Comparison of ENCODE assay signal across 1 cellular context in genomic region chr11:747176-748006, GRCh38.
A peak's percentile ranks its signal among the peaks of the same experiment; 100 is the strongest.
TF ChIP-seq lines count a peak whose summit lies in the region.

Gene TALDO1, plus strand, starts transcription at chr11:747464. Its CDS starts 18 bp downstream, at chr11:747482.

TF ChIP-seq in K562, 482 proteins besides CTCF, POLR2A, EP300 and RAD21 (continued from another document and continues in another):
- no peak for TF ChIP-seq NR0B1 (IDR thresholded peaks at IDR 0.05; ENCODE audit: partially characterized antibody)
- TF ChIP-seq, protein P1, sequence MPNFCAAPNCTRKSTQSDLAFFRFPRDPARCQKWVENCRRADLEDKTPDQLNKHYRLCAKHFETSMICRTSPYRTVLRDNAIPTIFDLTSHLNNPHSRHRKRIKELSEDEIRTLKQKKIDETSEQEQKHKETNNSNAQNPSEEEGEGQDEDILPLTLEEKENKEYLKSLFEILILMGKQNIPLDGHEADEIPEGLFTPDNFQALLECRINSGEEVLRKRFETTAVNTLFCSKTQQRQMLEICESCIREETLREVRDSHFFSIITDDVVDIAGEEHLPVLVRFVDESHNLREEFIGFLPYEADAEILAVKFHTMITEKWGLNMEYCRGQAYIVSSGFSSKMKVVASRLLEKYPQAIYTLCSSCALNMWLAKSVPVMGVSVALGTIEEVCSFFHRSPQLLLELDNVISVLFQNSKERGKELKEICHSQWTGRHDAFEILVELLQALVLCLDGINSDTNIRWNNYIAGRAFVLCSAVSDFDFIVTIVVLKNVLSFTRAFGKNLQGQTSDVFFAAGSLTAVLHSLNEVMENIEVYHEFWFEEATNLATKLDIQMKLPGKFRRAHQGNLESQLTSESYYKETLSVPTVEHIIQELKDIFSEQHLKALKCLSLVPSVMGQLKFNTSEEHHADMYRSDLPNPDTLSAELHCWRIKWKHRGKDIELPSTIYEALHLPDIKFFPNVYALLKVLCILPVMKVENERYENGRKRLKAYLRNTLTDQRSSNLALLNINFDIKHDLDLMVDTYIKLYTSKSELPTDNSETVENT (CRISPR knock-in tag; IDR thresholded peaks at IDR 0.05) = peak; percentile 40; the same call in 1 of the 2 replicates
- peak; percentile 83 for TF ChIP-seq SUPT5H (IDR thresholded peaks at IDR 0.05)
- peak; percentile 26; the same call in 1 of the 2 replicates for TF ChIP-seq CEBPG (CRISPR knock-in tag; IDR thresholded peaks at IDR 0.05)
- no peak for TF ChIP-seq CEBPG (tag; conservative IDR thresholded peaks at IDR 0.05 in 1 of 2, IDR thresholded peaks at IDR 0.05 in 1 of 2)
- TF ChIP-seq THRAP3 (IDR thresholded peaks at IDR 0.05; ENCODE audit: borderline replicate concordance) = no peak
- peak; percentile 19; the same call in 1 of the 2 replicates for TF ChIP-seq ZBTB33 (CRISPR knock-in tag; IDR thresholded peaks at IDR 0.05)
- TF ChIP-seq CHD1 (IDR thresholded peaks at IDR 0.05; ENCODE audit: low read length) = peak; percentile 68
- TF ChIP-seq CGGBP1 (CRISPR knock-in tag; IDR thresholded peaks at IDR 0.05) = peak; percentile 70; the same call in 1 of the 2 replicates
- TF ChIP-seq, protein P2, sequence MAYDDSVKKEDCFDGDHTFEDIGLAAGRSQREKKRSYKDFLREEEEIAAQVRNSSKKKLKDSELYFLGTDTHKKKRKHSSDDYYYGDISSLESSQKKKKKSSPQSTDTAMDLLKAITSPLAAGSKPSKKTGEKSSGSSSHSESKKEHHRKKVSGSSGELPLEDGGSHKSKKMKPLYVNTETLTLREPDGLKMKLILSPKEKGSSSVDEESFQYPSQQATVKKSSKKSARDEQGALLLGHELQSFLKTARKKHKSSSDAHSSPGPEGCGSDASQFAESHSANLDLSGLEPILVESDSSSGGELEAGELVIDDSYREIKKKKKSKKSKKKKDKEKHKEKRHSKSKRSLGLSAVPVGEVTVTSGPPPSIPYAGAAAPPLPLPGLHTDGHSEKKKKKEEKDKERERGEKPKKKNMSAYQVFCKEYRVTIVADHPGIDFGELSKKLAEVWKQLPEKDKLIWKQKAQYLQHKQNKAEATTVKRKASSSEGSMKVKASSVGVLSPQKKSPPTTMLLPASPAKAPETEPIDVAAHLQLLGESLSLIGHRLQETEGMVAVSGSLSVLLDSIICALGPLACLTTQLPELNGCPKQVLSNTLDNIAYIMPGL (CRISPR knock-in tag; IDR thresholded peaks at IDR 0.05) = peak; percentile 64; the same call in 1 of the 2 replicates
- no peak for TF ChIP-seq CHD2 (IDR thresholded peaks at IDR 0.05; ENCODE audit: low read depth, low read length)
- TF ChIP-seq, protein P3, sequence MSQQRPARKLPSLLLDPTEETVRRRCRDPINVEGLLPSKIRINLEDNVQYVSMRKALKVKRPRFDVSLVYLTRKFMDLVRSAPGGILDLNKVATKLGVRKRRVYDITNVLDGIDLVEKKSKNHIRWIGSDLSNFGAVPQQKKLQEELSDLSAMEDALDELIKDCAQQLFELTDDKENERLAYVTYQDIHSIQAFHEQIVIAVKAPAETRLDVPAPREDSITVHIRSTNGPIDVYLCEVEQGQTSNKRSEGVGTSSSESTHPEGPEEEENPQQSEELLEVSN (IDR thresholded peaks at IDR 0.05; ENCODE audit: borderline replicate concordance in 1 of 2, extremely low read depth in 1 of 2, insufficient read depth in 1 of 2, insufficient read length in 1 of 2, low read depth in 1 of 2, low read length in 1 of 2, poor library complexity in 1 of 2, severe bottlenecking in 1 of 2) = peak; percentile 88 to 96
- 0 out of 2 replicates have a peak, but pooled peaks have one; percentile 57 for TF ChIP-seq CREM (IDR thresholded peaks at IDR 0.05; ENCODE audit: low read depth)
- peak; percentile 76; the same call in 1 of the 2 replicates for TF ChIP-seq SIN3B (IDR thresholded peaks at IDR 0.05; ENCODE audit: low read depth)
- TF ChIP-seq CXXC5 (CRISPR knock-in tag; IDR thresholded peaks at IDR 0.05) = peak; percentile 80
- TF ChIP-seq NR2C2 (CRISPR knock-in tag; IDR thresholded peaks at IDR 0.05) = peak; percentile 41; the same call in 1 of the 2 replicates
- TF ChIP-seq NR2C2 (tag; IDR thresholded peaks at IDR 0.05) = no peak
- peak; percentile 15; the same call in 1 of the 2 replicates for TF ChIP-seq ZNF263 (CRISPR knock-in tag; IDR thresholded peaks at IDR 0.05; ENCODE audit: borderline replicate concordance)
- TF ChIP-seq PHF8 (IDR thresholded peaks at IDR 0.05; ENCODE audit: borderline replicate concordance, low read length) = peak; percentile 72; the same call in 1 of the 2 replicates
- TF ChIP-seq FOXK1 (CRISPR knock-in tag; IDR thresholded peaks at IDR 0.05; ENCODE audit: borderline replicate concordance) = no peak
- TF ChIP-seq L3MBTL2 (IDR thresholded peaks at IDR 0.05) = peak; percentile 80
- peak; percentile 63; the same call in 1 of the 2 replicates for TF ChIP-seq ATF7 (IDR thresholded peaks at IDR 0.05)
- no peak for TF ChIP-seq RUNX1 (IDR thresholded peaks at IDR 0.05; ENCODE audit: low read depth)
- no peak for TF ChIP-seq PTTG1 (tag; IDR thresholded peaks at IDR 0.05; ENCODE audit: low read depth)
- TF ChIP-seq NFATC3 (IDR thresholded peaks at IDR 0.05) = no peak
- no peak for TF ChIP-seq FOXA3 (CRISPR knock-in tag; conservative IDR thresholded peaks at IDR 0.05 in 1 of 2, IDR thresholded peaks at IDR 0.05 in 1 of 2)
- peak; percentile 92 for TF ChIP-seq BRD4 (IDR thresholded peaks at IDR 0.05)
- TF ChIP-seq ZZZ3 (IDR thresholded peaks at IDR 0.05) = no peak
- no peak for TF ChIP-seq PREB (CRISPR knock-in tag; IDR thresholded peaks at IDR 0.05)
- TF ChIP-seq CTCFL (IDR thresholded peaks at IDR 0.05; ENCODE audit: borderline replicate concordance, insufficient read depth, low read depth, low read length, poor library complexity, severe bottlenecking) = peak; percentile 83
- TF ChIP-seq ZBTB7A (IDR thresholded peaks at IDR 0.05; ENCODE audit: borderline replicate concordance, control insufficient read depth, low read depth, low read length) = peak; percentile 84; the same call in 1 of the 2 replicates
- TF ChIP-seq MAZ (CRISPR knock-in tag; conservative IDR thresholded peaks at IDR 0.05 in 1 of 2, IDR thresholded peaks at IDR 0.05 in 1 of 2) = peak; percentile 39 to 60; a peak in 3 of 4 replicates
- peak; percentile 88 to 90 for TF ChIP-seq NRF1 (conservative IDR thresholded peaks at IDR 0.05 in 1 of 2, IDR thresholded peaks at IDR 0.05 in 1 of 2)
- TF ChIP-seq ETV5 (CRISPR knock-in tag; IDR thresholded peaks at IDR 0.05; ENCODE audit: low read depth) = no peak; the same call in 1 of the 2 replicates
- peak; percentile 90 for TF ChIP-seq RBBP5 (IDR thresholded peaks at IDR 0.05; ENCODE audit: borderline replicate concordance, insufficient read depth, low read length, poor library complexity, severe bottlenecking)
- TF ChIP-seq FOXP1 (CRISPR knock-in tag; IDR thresholded peaks at IDR 0.05) = peak; percentile 62; the same call in 1 of the 2 replicates
- no peak for TF ChIP-seq HEY1 (CRISPR knock-in tag; IDR thresholded peaks at IDR 0.05; ENCODE audit: borderline replicate concordance)
- no peak for TF ChIP-seq GABPB1 (CRISPR knock-in tag; IDR thresholded peaks at IDR 0.05)
- TF ChIP-seq NELFE (IDR thresholded peaks at IDR 0.05; ENCODE audit: insufficient read depth, insufficient read length) = no peak
- TF ChIP-seq GATA2 (CRISPR knock-in tag; IDR thresholded peaks at IDR 0.05) = no peak
- TF ChIP-seq MCM5 (IDR thresholded peaks at IDR 0.05; ENCODE audit: low read depth) = no peak
- no peak for TF ChIP-seq KHSRP (IDR thresholded peaks at IDR 0.05)
- TF ChIP-seq, protein P4, sequence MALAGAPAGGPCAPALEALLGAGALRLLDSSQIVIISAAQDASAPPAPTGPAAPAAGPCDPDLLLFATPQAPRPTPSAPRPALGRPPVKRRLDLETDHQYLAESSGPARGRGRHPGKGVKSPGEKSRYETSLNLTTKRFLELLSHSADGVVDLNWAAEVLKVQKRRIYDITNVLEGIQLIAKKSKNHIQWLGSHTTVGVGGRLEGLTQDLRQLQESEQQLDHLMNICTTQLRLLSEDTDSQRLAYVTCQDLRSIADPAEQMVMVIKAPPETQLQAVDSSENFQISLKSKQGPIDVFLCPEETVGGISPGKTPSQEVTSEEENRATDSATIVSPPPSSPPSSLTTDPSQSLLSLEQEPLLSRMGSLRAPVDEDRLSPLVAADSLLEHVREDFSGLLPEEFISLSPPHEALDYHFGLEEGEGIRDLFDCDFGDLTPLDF (CRISPR knock-in tag; IDR thresholded peaks at IDR 0.05) = peak; percentile 29; the same call in 1 of the 2 replicates
- TF ChIP-seq CCNT2 (IDR thresholded peaks at IDR 0.05; ENCODE audit: borderline replicate concordance, extremely low read depth, insufficient read length, low read depth, low read length) = peak; percentile 77
- no peak for TF ChIP-seq ZNF277 (CRISPR knock-in tag; IDR thresholded peaks at IDR 0.05; ENCODE audit: borderline replicate concordance)
- no peak for TF ChIP-seq C11orf30 (IDR thresholded peaks at IDR 0.05; ENCODE audit: low read depth)
- peak; percentile 49; the same call in 1 of the 2 replicates for TF ChIP-seq ZNF12 (CRISPR knock-in tag; IDR thresholded peaks at IDR 0.05)
- TF ChIP-seq RBM14 (IDR thresholded peaks at IDR 0.05; ENCODE audit: borderline replicate concordance, insufficient read depth, low read depth, low read length) = 0 out of 2 replicates have a peak, but pooled peaks have one; percentile 61
- peak; percentile 75 for TF ChIP-seq KDM5B (IDR thresholded peaks at IDR 0.05; ENCODE audit: insufficient replicate concordance, low read depth, low read length)
- TF ChIP-seq ETV6 (IDR thresholded peaks at IDR 0.05; ENCODE audit: borderline replicate concordance in 1 of 2, low read depth in 2 of 2, low read length in 1 of 2) = no peak
- TF ChIP-seq ETV6 (CRISPR knock-in tag; IDR thresholded peaks at IDR 0.05; ENCODE audit: borderline replicate concordance) = peak; percentile 65; the same call in 1 of the 2 replicates
- peak; percentile 42 for TF ChIP-seq STAG1 (CRISPR knock-in tag; IDR thresholded peaks at IDR 0.05; ENCODE audit: borderline replicate concordance)
- TF ChIP-seq PML (IDR thresholded peaks at IDR 0.05; ENCODE audit: low read length) = 0 out of 2 replicates have a peak, but pooled peaks have one; percentile 58
